Comparison of ENCODE assay signal across 8 cellular contexts in the genomic region with DNA sequence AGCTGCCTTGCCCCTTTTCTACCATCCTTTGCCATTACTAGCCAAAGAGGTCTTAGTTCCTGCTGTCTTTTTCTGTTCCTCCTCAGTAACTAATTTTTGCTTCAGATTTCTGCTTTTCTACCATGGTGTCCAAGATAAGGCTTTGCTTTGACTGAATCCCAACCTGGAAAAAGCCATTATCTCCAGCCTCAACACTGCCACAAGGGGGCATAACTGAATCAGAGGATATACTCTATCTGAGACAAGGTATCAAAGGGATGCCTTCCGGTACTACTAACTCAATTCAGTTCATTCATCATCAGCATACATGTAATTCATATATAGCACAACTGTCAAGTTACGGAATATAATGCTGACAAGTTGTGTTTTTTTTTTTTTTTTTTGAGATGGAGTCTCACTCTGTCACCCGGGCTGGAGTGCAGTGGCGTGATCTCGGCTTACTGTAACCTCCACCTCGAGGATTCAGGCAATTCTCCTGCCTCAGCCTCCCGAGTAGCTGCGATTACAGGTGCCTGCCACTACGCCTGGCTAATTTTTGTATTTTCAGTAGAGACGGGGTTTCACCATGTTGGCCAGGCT.
DNase-seq lines count a peak whose midpoint lies in the region; ATAC-seq lines count a peak whose summit lies in the region.

No MANE protein-coding gene starts in this region.

- DNase-seq in NCI-H510A treated with DMSO at 0.1 percent for 48 hours (lab: John Stamatoyannopoulos, UW) (peak; percentile 25), NCI-H510A (lab: John Stamatoyannopoulos, UW) (no peak), NCI-H1694 treated with DMSO at 0.1 percent for 48 hours (lab: John Stamatoyannopoulos, UW) (peak; percentile 32), activated T-cell treated with anti-CD3 and anti-CD28 coated beads for 48 hours (ENCODE audit: low read depth) (peak; percentile 8), germinal center (ENCODE audit: low spot score) (peak; percentile 47)
- peak; percentile 51 for DNase-seq in stimulated activated CD4-positive, alpha-beta T cell treated with anti-CD3 and anti-CD28 coated beads, Interleukin-15, amount 100 ng/mL, for 24 hours

- ATAC-seq in GM21515 (IDR thresholded peaks at IDR 0.05; ENCODE audit: unreplicated experiment): peak; percentile 74
- ATAC-seq in GM21360 (IDR thresholded peaks at IDR 0.05; ENCODE audit: unreplicated experiment): no peak
